Comparison of ENCODE assay signal across 8 cellular contexts in the genomic region with DNA sequence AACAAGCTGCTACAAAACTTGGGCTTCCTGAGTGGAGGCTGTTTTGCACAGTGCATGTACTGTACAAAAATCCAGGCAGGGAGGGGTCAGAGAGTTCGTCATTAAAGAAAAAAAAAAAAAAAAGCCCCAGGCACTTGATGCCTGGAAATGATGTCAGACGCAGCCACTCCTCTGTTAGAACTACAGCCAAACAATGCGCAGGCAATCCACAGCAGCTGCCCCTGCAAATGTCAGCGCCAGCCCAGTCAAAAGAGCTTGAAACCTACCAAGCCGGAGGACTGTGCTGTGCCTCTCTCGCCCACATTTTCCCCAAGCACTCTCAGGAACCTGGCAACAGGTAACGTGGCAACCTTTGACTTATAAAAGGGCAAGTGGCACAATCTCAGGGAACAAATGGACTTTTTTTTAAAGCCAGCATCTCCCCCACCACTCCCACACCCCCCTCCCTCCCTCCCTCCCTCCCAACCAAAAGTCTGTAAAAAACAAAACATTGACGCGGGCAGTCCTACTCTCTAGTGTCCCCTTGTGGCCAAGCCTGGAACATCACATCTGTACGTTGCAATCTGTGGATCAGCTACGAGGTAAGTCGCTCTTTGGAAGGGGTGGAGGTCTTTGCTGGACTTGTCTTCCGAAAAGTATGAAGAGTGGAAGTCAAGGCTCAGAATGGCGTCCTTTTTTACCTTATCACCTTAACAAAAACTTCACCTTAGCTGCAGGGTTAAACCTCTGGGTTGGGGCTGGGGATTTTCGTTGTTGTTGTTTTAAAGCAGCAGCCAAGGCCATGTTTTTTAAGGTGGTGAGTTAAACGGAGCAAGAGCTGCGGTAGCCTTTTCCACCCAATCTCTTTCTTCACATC.
A peak's percentile ranks its signal among the peaks of the same experiment; 100 is the strongest.
DNase-seq lines count a peak whose midpoint lies in the region; ATAC-seq, FAIRE-seq and TF ChIP-seq lines count a peak whose summit lies in the region.

No MANE protein-coding gene starts in this region.

- H3K27ac Mint-ChIP-seq in progenitor cell of endocrine pancreas, result peak overlapping the region; percentile 98

- H3K4me1 Mint-ChIP-seq in progenitor cell of endocrine pancreas (ENCODE audit: low read depth), result peaks cover 46% of the 10 kb centered on the region

- peaks cover 14 to 60% (median 44%) of the 10 kb centered on the region in 9 donors for H3K4me1 ChIP-seq in heart right ventricle

- no peaks in the 10 kb centered on the region for H3K9me3 ChIP-seq in heart right ventricle

- H3K27me3 Mint-ChIP-seq in progenitor cell of endocrine pancreas, result no peaks in the 10 kb centered on the region

- TF ChIP-seq POLR2A in GM12891 (IDR thresholded peaks at IDR 0.05; ENCODE audit: low read depth, low read length), result peak; percentile 75

- peak; percentile 51 for ATAC-seq in HG02763 (IDR thresholded peaks at IDR 0.05; ENCODE audit: unreplicated experiment)
- peak; percentile 87 to 93 (median 89) for ATAC-seq in heart right ventricle

- no peaks in the 10 kb centered on the region for H3K27me3 ChIP-seq in heart right ventricle

- peak; percentile 84 for FAIRE-seq in GM12891 (lab: Jason Lieb, UNC)

- peak overlapping the region; percentile 16 to 71 (median 54) for H3K4me3 ChIP-seq in heart right ventricle

- TF ChIP-seq CTCF in heart right ventricle (IDR thresholded peaks at IDR 0.05) (peak; percentile 75 to 88 (median 86)), progenitor cell of endocrine pancreas (IDR thresholded peaks at IDR 0.05; ENCODE audit: unreplicated experiment) (peak; percentile 76)

- H3K9me3 Mint-ChIP-seq in progenitor cell of endocrine pancreas (ENCODE audit: low read depth), result no peaks in the 10 kb centered on the region

- H3K4me3 Mint-ChIP-seq in progenitor cell of endocrine pancreas (ENCODE audit: low read depth), result peak overlapping the region; percentile 71

- H3K36me3 ChIP-seq in heart right ventricle, result peaks cover 0 to 11% (median 0%) of the 10 kb centered on the region in 9 donors

- H3K36me3 Mint-ChIP-seq in progenitor cell of endocrine pancreas (ENCODE audit: insufficient read depth), result no peaks in the 10 kb centered on the region

- intact Hi-C loops in heart right ventricle (cut with DNase I), result loop anchor here (1.0 to 5.0 kb wide), 12 partner anchors 9 to 332 kb away; a partner anchor contains a TSS

- 0% methylated on average over 17 of the region's 17 CpGs for WGBS in adipose tissue, 3 donors
- 0 to 1% methylated on average over 17 of the region's 17 CpGs for WGBS in heart right ventricle, 2 donors

- peak overlapping the region; percentile 61 for H3K27ac ChIP-seq in adipose tissue (ENCODE audit: low read depth, low read length)
- peak overlapping the region; percentile 93 to 99 (median 97) for H3K27ac ChIP-seq in heart right ventricle

- DNase-seq in GM12891 (ENCODE audit: insufficient read length, low spot score) (peak; percentile 41), NCI-H1417 (lab: John Stamatoyannopoulos, UW) (peak; percentile 87 to 98 (median 95)), SW480 (ENCODE audit: low spot score) (peak; percentile 98), heart right ventricle (peak; percentile 71 to 93), progenitor cell of endocrine pancreas (ENCODE audit: low spot score, unreplicated experiment) (peak; percentile 78), ureter (ENCODE audit: low spot score) (peak; percentile 93)

TF ChIP-seq in GM12891, 5 proteins besides CTCF, POLR2A, EP300 and RAD21:
- TF ChIP-seq POLR2AphosphoS5 (IDR thresholded peaks at IDR 0.05; ENCODE audit: low read depth, low read length) (peak; percentile 50; the same call in 1 of the 2 replicates), TAF1 (IDR thresholded peaks at IDR 0.05; ENCODE audit: low read depth, low read length) (peak; percentile 46; the same call in 1 of the 2 replicates), PAX5 (IDR thresholded peaks at IDR 0.05; ENCODE audit: insufficient read depth, low read length, severe bottlenecking) (no peak)

Comparison
In these comparisons a context has a peak if more than half of its experiments do, and no peak if none do; other contexts are left out.
1. Peak in every context shown above with its lines: DNase-seq, ATAC-seq, H3K4me3 ChIP-seq and H3K27ac ChIP-seq.
2. DNase-seq: peak in every context shown above with its lines; median percentile 98 in SW480; 95 in NCI-H1417; 93 in ureter; 82 in heart right ventricle; 78 in progenitor cell of endocrine pancreas; 41 in GM12891.